8 cellular contexts compared by ENCODE assay signal in genomic region chr2:71208756-71209155, GRCh38.
"Had no signal": no experiment of that assay in that cellular context is flagged by ENCODE, and none has a peak within 500 bp of the region (broad histone marks: within the 10 kb centered on the region; RNA-seq: fewer than 3 reads in every experiment).

No MANE protein-coding gene starts in this region.

- H3K4me1 ChIP-seq: HAP-1 had no signal

- H3K9me3 Mint-ChIP-seq: HFFc6 had no signal

- H3K4me3 ChIP-seq: HAP-1, K562 had no signal

- H3K27ac ChIP-seq: HL-60 had no signal

- DNase-seq: GOT3, H7, HFFc6, IMR-90 had no signal

- H3K9me3 ChIP-seq: HAP-1 had no signal

- H3K27ac Mint-ChIP-seq: HFFc6 had no signal

- ATAC-seq: HCT116, K562 had no signal

- H3K36me3 ChIP-seq: HAP-1 had no signal

- H3K4me3 Mint-ChIP-seq: HFFc6 had no signal
